In genomic region chrX:1591102-1591862, GRCh38 we compare ENCODE assay signal across 1 cellular context.
TF ChIP-seq lines count a peak whose summit lies in the region.

Gene AKAP17A, plus strand, starts transcription at chrX:1591604. Its CDS starts 1,859 bp downstream, at chrX:1593463.

TF ChIP-seq in HEK293, 187 proteins besides CTCF, POLR2A, EP300 and RAD21 (continued from another document and continues in another):
- peak; percentile 49; the same call in 1 of the 2 replicates for TF ChIP-seq ZNF518A (tag by site-specific recombination; conservative IDR thresholded peaks at IDR 0.05; ENCODE audit: low read depth)
- TF ChIP-seq ZNF324 (tag by site-specific recombination; IDR thresholded peaks at IDR 0.05) = no peak
- TF ChIP-seq IKZF3 (tag by site-specific recombination; IDR thresholded peaks at IDR 0.05) = no peak
- TF ChIP-seq ZNF501 (tag by site-specific recombination; IDR thresholded peaks at IDR 0.05) = no peak
- no peak for TF ChIP-seq ZNF658 (tag by site-specific recombination; IDR thresholded peaks at IDR 0.05)
- TF ChIP-seq ZNF488 (tag by site-specific recombination; IDR thresholded peaks at IDR 0.05) = no peak
- TF ChIP-seq KLF9 (tag by site-specific recombination; IDR thresholded peaks at IDR 0.05; ENCODE audit: low read depth) = no peak
- no peak for TF ChIP-seq ZFP41 (tag by site-specific recombination; IDR thresholded peaks at IDR 0.05; ENCODE audit: borderline replicate concordance)
- no peak for TF ChIP-seq SCRT2 (tag by site-specific recombination; IDR thresholded peaks at IDR 0.05)
- 0 out of 2 replicates have a peak, but pooled peaks have one; percentile 24 for TF ChIP-seq PATZ1 (tag by site-specific recombination; IDR thresholded peaks at IDR 0.05)
- TF ChIP-seq ZNF433 (tag by site-specific recombination; IDR thresholded peaks at IDR 0.05; ENCODE audit: low read depth) = no peak
- peak; percentile 28; the same call in 1 of the 2 replicates for TF ChIP-seq ZIC2 (tag by site-specific recombination; IDR thresholded peaks at IDR 0.05)
- TF ChIP-seq ZNF10 (tag by site-specific recombination; IDR thresholded peaks at IDR 0.05) = no peak
- no peak for TF ChIP-seq KLF16 (tag by site-specific recombination; IDR thresholded peaks at IDR 0.05)
- no peak for TF ChIP-seq ZNF830 (tag by site-specific recombination; IDR thresholded peaks at IDR 0.05; ENCODE audit: low read depth)
- TF ChIP-seq ZNF692 (tag by site-specific recombination; IDR thresholded peaks at IDR 0.05) = no peak
- no peak for TF ChIP-seq ZNF311 (tag by site-specific recombination; IDR thresholded peaks at IDR 0.05; ENCODE audit: borderline replicate concordance)
- TF ChIP-seq FEZF1 (tag by site-specific recombination; IDR thresholded peaks at IDR 0.05) = peak; percentile 8; the same call in 1 of the 2 replicates
- TF ChIP-seq ZNF416 (tag by site-specific recombination; IDR thresholded peaks at IDR 0.05) = no peak
- TF ChIP-seq ZSCAN18 (tag by site-specific recombination; IDR thresholded peaks at IDR 0.05) = no peak
- TF ChIP-seq ZNF121 (tag by site-specific recombination; IDR thresholded peaks at IDR 0.05) = no peak
- TF ChIP-seq ZBTB6 (tag by site-specific recombination; IDR thresholded peaks at IDR 0.05) = no peak
- no peak for TF ChIP-seq ZNF341 (tag by site-specific recombination; IDR thresholded peaks at IDR 0.05; ENCODE audit: low read depth)
- no peak for TF ChIP-seq ZNF133 (tag by site-specific recombination; IDR thresholded peaks at IDR 0.05)
- no peak for TF ChIP-seq ZBTB1 (tag by site-specific recombination; IDR thresholded peaks at IDR 0.05)
- TF ChIP-seq ZNF837 (tag by site-specific recombination; IDR thresholded peaks at IDR 0.05) = no peak
- TF ChIP-seq REST (tag by site-specific recombination; IDR thresholded peaks at IDR 0.05) = no peak
- TF ChIP-seq ZNF302 (tag by site-specific recombination; IDR thresholded peaks at IDR 0.05; ENCODE audit: low read depth) = no peak
- no peak for TF ChIP-seq YY2 (tag by site-specific recombination; IDR thresholded peaks at IDR 0.05)
- no peak for TF ChIP-seq ZNF214 (tag by site-specific recombination; IDR thresholded peaks at IDR 0.05; ENCODE audit: borderline replicate concordance)
- no peak for TF ChIP-seq ZNF140 (tag by site-specific recombination; IDR thresholded peaks at IDR 0.05)
- no peak for TF ChIP-seq ZNF23 (tag by site-specific recombination; IDR thresholded peaks at IDR 0.05; ENCODE audit: borderline replicate concordance)
- TF ChIP-seq ZNF610 (tag by site-specific recombination; IDR thresholded peaks at IDR 0.05; ENCODE audit: borderline replicate concordance) = no peak
- TF ChIP-seq ZNF704 (tag by site-specific recombination; IDR thresholded peaks at IDR 0.05) = no peak
- TF ChIP-seq ZNF544 (tag by site-specific recombination; IDR thresholded peaks at IDR 0.05) = no peak
- no peak for TF ChIP-seq ZNF391 (tag by site-specific recombination; IDR thresholded peaks at IDR 0.05; ENCODE audit: borderline replicate concordance, low read depth)
- TF ChIP-seq ZNF423 (tag by site-specific recombination; IDR thresholded peaks at IDR 0.05) = no peak
- no peak for TF ChIP-seq MZF1 (tag by site-specific recombination; IDR thresholded peaks at IDR 0.05; ENCODE audit: borderline replicate concordance)
- no peak for TF ChIP-seq ZNF148 (tag by site-specific recombination; IDR thresholded peaks at IDR 0.05; ENCODE audit: borderline replicate concordance)
- no peak for TF ChIP-seq KLF1 (tag by site-specific recombination; IDR thresholded peaks at IDR 0.05)
- no peak for TF ChIP-seq GFI1B (tag by site-specific recombination; IDR thresholded peaks at IDR 0.05)
- TF ChIP-seq ZNF585B (tag by site-specific recombination; IDR thresholded peaks at IDR 0.05) = no peak
